In genomic region chr13:45003417-45003816, GRCh38 we compare ENCODE assay signal across 23 cellular contexts. TPM values are rescaled to one million over a fixed set of nuclear protein-coding genes. Genes with fewer than 3 reads are reported as not detected.
DNase-seq lines count a peak whose midpoint lies in the region; ATAC-seq, FAIRE-seq and TF ChIP-seq lines count a peak whose summit lies in the region.
"Had no signal": no experiment of that assay in that cellular context is flagged by ENCODE, and none has a peak within 500 bp of the region (broad histone marks: within the 10 kb centered on the region; RNA-seq: fewer than 3 reads in every experiment).

No MANE protein-coding gene starts in this region.

- no peak overlapping the region for H3K9ac ChIP-seq in GM12878 (ENCODE audit: control insufficient read depth, insufficient read depth, low read length)
- H3K9ac ChIP-seq: BLaER1 had no signal

- H4K20me1 ChIP-seq in GM12878 (ENCODE audit: control insufficient read depth, insufficient read depth), result no peaks in the 10 kb centered on the region

- no peaks in the 10 kb centered on the region for H3K79me2 ChIP-seq in GM12878 (ENCODE audit: control insufficient read depth, insufficient read depth, low read length)

- in situ Hi-C loops in GM12878 (cut with MboI), result no loop called here

- no peaks in the 10 kb centered on the region for H3K27me3 ChIP-seq in GM12878 (replicated peaks in 1 of 2; ENCODE audit: control insufficient read depth in 2 of 2, insufficient read depth in 2 of 2, low read length in 1 of 2)
- H3K27me3 ChIP-seq: BE2C, BLaER1 had no signal

- ATAC-seq in GM12878 (no peak), GM21528 (IDR thresholded peaks at IDR 0.05; ENCODE audit: low FRiP score, unreplicated experiment) (no peak)

- CTCF ChIA-PET in HEK293 (lab: Yijun Ruan, JAX), result interaction anchor here (0.6 kb wide), 1 partner anchor 566 kb away, joined by 3 read pairs; no protein-coding TSS in a partner anchor
- CTCF ChIA-PET in GM12878 (lab: Yijun Ruan, JAX), result no interaction called here

- H3K9me3 ChIP-seq in HEK293 (ENCODE audit: control insufficient read depth, insufficient read depth, low read depth, low read length), result no peaks in the 10 kb centered on the region
- H3K9me3 ChIP-seq in GM12878 (replicated peaks; ENCODE audit: control insufficient read depth, insufficient read depth, low read length), result no peaks in the 10 kb centered on the region
- H3K9me3 ChIP-seq: BE2C, BLaER1, Caco-2 had no signal

- DNase-seq in GM12878 (ENCODE audit: low read depth, low spot score) (no peak), cortex of kidney (lab: John Stamatoyannopoulos, UW) (no peak), COLO829 (ENCODE audit: low spot score) (no peak)
- DNase-seq: 8988T; ACHN; BE2C; C1 segment of cervical spinal cord; Caco-2; Calu3; CD4-positive, alpha-beta memory T cell; CD4-positive, CD25-positive, alpha-beta regulatory T cell; CD8-positive, alpha-beta memory T cell; DMS79 treated with DMSO at 0.1 percent for 48 hours; GF-D8 had no signal

- H3K27ac ChIP-seq in HEK293 (ENCODE audit: extremely low read depth, low read depth, low read length) (no peak overlapping the region), GM12878 (ENCODE audit: control insufficient read depth, insufficient read depth) (no peak overlapping the region)
- H3K27ac ChIP-seq: BLaER1 had no signal

- intact Hi-C loops in GM12878 (cut with micrococcal nuclease; ENCODE audit: unreplicated experiment), result no loop called here

- TF ChIP-seq EP300 in Ishikawa (IDR thresholded peaks at IDR 0.05; ENCODE audit: borderline replicate concordance) (no peak), GM12878 (IDR thresholded peaks at IDR 0.05; ENCODE audit: borderline replicate concordance in 1 of 2, control insufficient read depth in 1 of 2, low read depth in 2 of 2, low read length in 2 of 2) (no peak)

- no TSS peak for BruUV-seq in GM12878 (replicated peaks; lab: Mats Ljungman, UMichigan)

- TF ChIP-seq CTCF in HEK293 (tag by site-specific recombination; IDR thresholded peaks at IDR 0.05) (no peak), GM12878 (IDR thresholded peaks at IDR 0.05 in 2 of 3, conservative IDR thresholded peaks at IDR 0.05 in 1 of 3; ENCODE audit: control insufficient read depth in 2 of 3, extremely low read depth in 1 of 3, insufficient read depth in 1 of 3, low read depth in 3 of 3, low read length in 3 of 3) (no peak)

- FAIRE-seq in GM12878 (lab: Jason Lieb, UNC), result no peak
- FAIRE-seq: A204.1, D721Med, G401.6, GM12892, GM18507 had no signal

- POLR2A ChIA-PET in HEK293 (lab: Yijun Ruan, JAX), result no interaction called here
- POLR2A ChIA-PET in GM12878 (lab: Charles Lee), result no interaction called here

- RAD21 ChIA-PET in GM12878 (lab: Charles Lee; ENCODE audit: unreplicated experiment), result no interaction called here

- no peak overlapping the region for H3K4me3 ChIP-seq in HEK293 (ENCODE audit: low read depth, low read length)
- H3K4me3 ChIP-seq in GM12878, result no peak overlapping the region
- H3K4me3 ChIP-seq: BLaER1 had no signal

- no peak for TF ChIP-seq RAD21 in Ishikawa (IDR thresholded peaks at IDR 0.05; ENCODE audit: low read depth)
- no peak for TF ChIP-seq RAD21 in GM12878 (IDR thresholded peaks at IDR 0.05; ENCODE audit: insufficient read depth, low read depth, low read length)

- H3K4me1 ChIP-seq in HEK293 (ENCODE audit: control insufficient read depth, insufficient read depth, low read length), result no peaks in the 10 kb centered on the region
- H3K4me1 ChIP-seq in GM12878 (ENCODE audit: control insufficient read depth, insufficient read depth, low read length), result no peaks in the 10 kb centered on the region
- H3K4me1 ChIP-seq: BE2C, BLaER1, Caco-2 had no signal

- peaks cover 12 to 31% of the 10 kb centered on the region in 2 experiments; a peak in 2 of 3 replicates for H3K36me3 ChIP-seq in HEK293 (ENCODE audit: control insufficient read depth in 2 of 2, insufficient read depth in 1 of 2, low read length in 2 of 2)
- peaks cover 0 to 16% of the 10 kb centered on the region in 2 experiments; a peak in 2 of 4 replicates for H3K36me3 ChIP-seq in GM12878 (ENCODE audit: control insufficient read depth in 2 of 2, insufficient read depth in 2 of 2, low read length in 1 of 2)

- no peak overlapping the region for H3K4me2 ChIP-seq in GM12878 (ENCODE audit: control insufficient read depth, insufficient read depth)
- H3K4me2 ChIP-seq: BLaER1 had no signal

- SMC1A ChIA-PET in GM12878 (lab: Charles Lee; ENCODE audit: uncharacterized antibody, unreplicated experiment), result interaction anchor here (1.3 kb wide), 1 partner anchor 33 kb away, joined by 3 read pairs; no protein-coding TSS in a partner anchor

- H2AFZ ChIP-seq in GM12878 (ENCODE audit: control insufficient read depth, low read depth, low read length), result no peak overlapping the region

- TF ChIP-seq POLR2A in GM12878 (IDR thresholded peaks at IDR 0.05; ENCODE audit: low read depth, low read length), result no peak

TF ChIP-seq in HEK293, 187 proteins besides CTCF, POLR2A, EP300 and RAD21 (continues in another document):
- TF ChIP-seq SP2 (tag by site-specific recombination; IDR thresholded peaks at IDR 0.05), result no peak

TF ChIP-seq in Ishikawa, 13 proteins besides CTCF, POLR2A, EP300 and RAD21:
- TF ChIP-seq USF1 (IDR thresholded peaks at IDR 0.05) (no peak), CREB1 (IDR thresholded peaks at IDR 0.05; ENCODE audit: low read depth) (0 out of 2 replicates have a peak, but pooled peaks have one; percentile 42)

TF ChIP-seq in GM12878, 131 proteins besides CTCF, POLR2A, EP300 and RAD21 (continues in another document):
- TF ChIP-seq FOS (IDR thresholded peaks at IDR 0.05; ENCODE audit: borderline replicate concordance, extremely low read depth, insufficient read length) (no peak), CEBPZ (IDR thresholded peaks at IDR 0.05; ENCODE audit: low read depth, low read length) (no peak), ATF7 (IDR thresholded peaks at IDR 0.05; ENCODE audit: low read depth) (no peak), SUPT20H (IDR thresholded peaks at IDR 0.05; ENCODE audit: borderline replicate concordance, control insufficient read depth, low read depth, low read length) (no peak), CEBPB (IDR thresholded peaks at IDR 0.05; ENCODE audit: borderline replicate concordance in 1 of 2, low read depth in 2 of 2, low read length in 2 of 2) (no peak)

RNA-seq across cellular contexts. Expression of gene GPALPP1, which starts 14.1 kb away (rescaled TPM):
- 76.5 and 84.7 TPM in 2 replicates for total RNA-seq in GM12878 (2013; cell fraction: nucleolus; rRNA removed)
- total RNA-seq in GM12878 (2014; rRNA removed) (30.5 and 32.4 TPM in 2 replicates), GM12878 (2014; rRNA removed; fragmentation: Illumina TruSeq; extraction: Trizol) (32.0 and 32.4 TPM in 2 replicates), GM12878 (2021) (26.2 and 28.3 TPM in 2 replicates)
- 11.5 TPM for polyA plus RNA-seq in GM12878 (2011; ENCODE audit: low read depth)
- polyA plus RNA-seq in GM12878 (2011; rRNA removed) (25.9 and 37.4 TPM in 2 replicates), GM12878 (2014; fragmentation: Illumina TruSeq; extraction: Trizol) (28.7 and 31.9 TPM in 2 replicates), GM12878 (2014; fragmentation: Nextera tagmentation; extraction: Ambion mirVana) (10 to 100 TPM; 14.2 to 21.2 TPM), GM12878 (2014; rRNA removed) (23.8 and 26.6 TPM in 2 replicates), GM12878 (2016; fragmentation: Nextera tagmentation; extraction: Ambion mirVana) (10 to 100 TPM; 27.6 to 28.4 TPM)
- polyA plus RNA-seq in GM12878 (2011; cell fraction: cytosol; rRNA removed), result 11.7 and 12.1 TPM in 2 replicates
- polyA plus RNA-seq in GM12878 (2011; cell fraction: nucleus; rRNA removed), result 36.0 TPM in 2 replicates
- 15.8 and 17.5 TPM in 2 replicates for polyA plus RNA-seq in GM12878 (2012)
- polyA minus RNA-seq in GM12878 (2011; rRNA and poly(A)+ RNA removed), result 12.1 and 14.0 TPM in 2 replicates
- 7.7 and 8.0 TPM in 2 replicates for polyA minus RNA-seq in GM12878 (2011; cell fraction: cytosol; rRNA and poly(A)+ RNA removed)
- 36.0 and 45.5 TPM in 2 replicates for polyA minus RNA-seq in GM12878 (2011; cell fraction: nucleus; rRNA and poly(A)+ RNA removed)

RNA-seq across cellular contexts. Expression of gene NUFIP1, which starts 14.1 kb away (rescaled TPM):
- total RNA-seq in GM12878 (2013; cell fraction: nucleolus; rRNA removed), result 6.7 and 8.1 TPM in 2 replicates
- total RNA-seq in GM12878 (2014; rRNA removed) (4.2 and 6.2 TPM in 2 replicates), GM12878 (2014; rRNA removed; fragmentation: Illumina TruSeq; extraction: Trizol) (10.9 TPM in 2 replicates), GM12878 (2021) (8.3 and 8.5 TPM in 2 replicates)
- polyA plus RNA-seq in GM12878 (2011; ENCODE audit: low read depth), result 3.5 TPM
- polyA plus RNA-seq in GM12878 (2011; rRNA removed) (2.9 and 5.5 TPM in 2 replicates), GM12878 (2014; fragmentation: Illumina TruSeq; extraction: Trizol) (10.9 and 11.0 TPM in 2 replicates), GM12878 (2014; fragmentation: Nextera tagmentation; extraction: Ambion mirVana) (1 to 10 TPM; 2.5 to 4.0 TPM), GM12878 (2014; rRNA removed) (4.1 and 5.5 TPM in 2 replicates), GM12878 (2016; fragmentation: Nextera tagmentation; extraction: Ambion mirVana) (10 to 100 TPM in 1 of 2 experiments, 1 to 10 TPM in 1; 9.8 to 11.2 TPM)
- polyA plus RNA-seq in GM12878 (2011; cell fraction: cytosol; rRNA removed), result 3.5 and 3.8 TPM in 2 replicates
- polyA plus RNA-seq in GM12878 (2011; cell fraction: nucleus; rRNA removed), result 2.7 and 4.1 TPM in 2 replicates
- polyA plus RNA-seq in GM12878 (2012), result 4.3 and 4.7 TPM in 2 replicates
- polyA minus RNA-seq in GM12878 (2011; rRNA and poly(A)+ RNA removed), result 2.3 and 3.1 TPM in 2 replicates
- polyA minus RNA-seq in GM12878 (2011; cell fraction: cytosol; rRNA and poly(A)+ RNA removed), result 1.7 and 2.7 TPM in 2 replicates
- 2.9 and 5.1 TPM in 2 replicates for polyA minus RNA-seq in GM12878 (2011; cell fraction: nucleus; rRNA and poly(A)+ RNA removed)
